8 cellular contexts compared by ENCODE assay signal in the genomic region with DNA sequence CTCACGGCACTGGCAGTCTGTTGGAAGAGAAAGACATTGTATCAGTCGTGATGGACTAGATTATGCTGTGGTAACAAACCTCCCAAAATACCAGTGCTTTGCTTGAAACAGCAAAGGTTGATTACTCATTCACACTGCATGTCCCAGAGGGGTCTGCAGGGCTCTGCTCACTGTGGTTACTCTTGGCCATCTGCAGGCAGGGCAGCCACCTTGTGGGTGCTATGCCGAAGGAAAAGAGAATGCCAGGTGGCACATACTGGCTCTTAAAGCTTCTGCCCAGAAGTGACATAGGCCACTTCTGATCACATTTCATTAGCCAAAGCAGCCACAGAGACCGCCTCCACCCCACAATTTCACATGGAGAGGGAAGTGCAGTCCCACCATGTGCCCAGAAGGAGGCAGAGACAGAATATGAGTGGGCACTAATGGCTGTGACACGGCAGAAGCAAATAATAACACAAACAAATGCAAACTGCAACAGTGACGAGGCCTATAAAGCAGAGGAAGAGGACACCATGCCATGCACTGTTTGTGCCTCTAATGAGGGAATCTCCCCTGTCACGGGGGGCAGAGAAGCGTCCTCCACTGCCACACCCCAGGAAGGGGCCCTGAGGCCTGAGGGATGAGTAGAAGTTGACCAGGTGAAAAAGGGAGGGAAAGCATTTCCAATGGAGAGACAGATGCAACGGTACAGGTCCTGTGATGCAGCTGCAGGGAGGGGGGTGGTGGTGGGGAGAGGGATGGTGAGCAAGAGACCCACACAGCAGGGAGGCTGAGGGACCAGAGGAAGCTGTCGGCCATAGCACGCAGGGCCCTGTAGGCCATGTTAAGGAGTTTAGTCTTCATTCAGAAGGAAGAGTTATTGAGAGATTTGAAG. TPM values are rescaled to one million over a fixed set of nuclear protein-coding genes. Genes with fewer than 3 reads are reported as not detected.
DNase-seq lines count a peak whose midpoint lies in the region; ATAC-seq and TF ChIP-seq lines count a peak whose summit lies in the region.

No MANE protein-coding gene starts in this region.

- H3K9me3 Mint-ChIP-seq in effector memory CD8-positive, alpha-beta T cell = no peaks in the 10 kb centered on the region

- no peak overlapping the region for H3K4me3 ChIP-seq in H7 (ENCODE audit: insufficient read depth, low read depth, low read length)
- no peak overlapping the region for H3K4me3 ChIP-seq in retinal pigment epithelial cell (ENCODE audit: low read length)

- H3K27ac Mint-ChIP-seq in effector memory CD8-positive, alpha-beta T cell = no peak overlapping the region

- peak; percentile 31 for ATAC-seq in effector memory CD8-positive, alpha-beta T cell (replicated peaks)
- ATAC-seq in GM19397 (IDR thresholded peaks at IDR 0.05; ENCODE audit: unreplicated experiment) (no peak), GM19023 (IDR thresholded peaks at IDR 0.05; ENCODE audit: unreplicated experiment) (no peak)

- no peaks in the 10 kb centered on the region for H3K4me1 Mint-ChIP-seq in effector memory CD8-positive, alpha-beta T cell (ENCODE audit: low read depth in 2 of 2)

- H3K27me3 Mint-ChIP-seq in effector memory CD8-positive, alpha-beta T cell = peaks cover 5 to 25% of the 10 kb centered on the region in 2 donors

- H3K36me3 ChIP-seq in H7 (replicated peaks; ENCODE audit: control insufficient read depth, insufficient read depth, low read length) = no peaks in the 10 kb centered on the region

- peak; percentile 64 for TF ChIP-seq CTCF in retinal pigment epithelial cell (conservative IDR thresholded peaks at IDR 0.05; ENCODE audit: low read depth, low read length)

- no peaks in the 10 kb centered on the region for H3K27me3 ChIP-seq in H7 (ENCODE audit: control insufficient read depth, insufficient read depth, low read length)

- H3K4me3 Mint-ChIP-seq in effector memory CD8-positive, alpha-beta T cell = no peak overlapping the region

- DNase-seq in NCI-H748 (lab: John Stamatoyannopoulos, UW; ENCODE audit: unreplicated experiment) (peak; percentile 39), NCI-H748 treated with DMSO at 0.1 percent for 48 hours (lab: John Stamatoyannopoulos, UW) (no peak), H7 (peak; percentile 57), NCI-H526 (lab: John Stamatoyannopoulos, UW) (peak; percentile 27 to 65), retinal pigment epithelial cell (ENCODE audit: low read depth) (no peak)
- DNase-seq in effector memory CD8-positive, alpha-beta T cell = no peak

- no peaks in the 10 kb centered on the region for H3K36me3 Mint-ChIP-seq in effector memory CD8-positive, alpha-beta T cell (ENCODE audit: insufficient read depth)

RNA-seq across cellular contexts. Expression of gene KICS2, which starts 51.7 kb away (rescaled TPM):
- 9.7 and 12.5 TPM in 2 replicates for total RNA-seq in H7 (2014; rRNA removed; shearing (Covaris generic))

Comparison
In these comparisons a context has a peak if more than half of its experiments do, and no peak if none do; other contexts are left out.
1. DNase-seq: peak in NCI-H748 (single experiment), H7 (single experiment) and NCI-H526 (2 of 2); none in NCI-H748 treated with DMSO at 0.1 percent for 48 hours (single experiment), effector memory CD8-positive, alpha-beta T cell (0 of 3) and retinal pigment epithelial cell (single experiment).